In the genomic region with DNA sequence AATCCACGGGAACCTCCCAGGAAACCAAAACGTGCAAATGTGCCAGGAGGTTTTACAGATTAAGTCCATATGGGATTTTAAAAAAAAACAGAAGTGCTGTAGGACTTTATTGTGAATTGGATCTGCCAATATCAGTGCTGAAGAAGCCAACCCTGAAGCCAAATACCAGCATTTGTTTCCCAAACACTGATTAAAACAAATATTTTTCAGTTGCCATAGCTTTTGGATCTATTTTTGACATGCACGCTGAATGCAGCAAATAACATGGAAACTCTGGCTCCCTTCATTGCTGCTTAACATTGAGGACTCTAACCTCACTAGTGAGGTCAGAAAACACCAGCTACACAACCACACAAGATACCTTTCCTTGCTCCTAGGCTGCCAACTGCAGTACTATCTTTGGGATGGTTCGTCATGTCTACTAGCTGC, we compare ENCODE assay signal across 1 cellular context.
TF ChIP-seq lines count a peak whose summit lies in the region.

No MANE protein-coding gene starts in this region.

TF ChIP-seq in IMR-90, 13 proteins besides CTCF, POLR2A, EP300 and RAD21:
- no peak for TF ChIP-seq NFE2L2 (IDR thresholded peaks at IDR 0.05; ENCODE audit: low read depth, low read length)
- TF ChIP-seq SMC3 (IDR thresholded peaks at IDR 0.05; ENCODE audit: low read depth, low read length) = no peak
- no peak for TF ChIP-seq BHLHE40 (IDR thresholded peaks at IDR 0.05; ENCODE audit: low read depth, low read length)
- TF ChIP-seq MAFK (IDR thresholded peaks at IDR 0.05; ENCODE audit: low read depth, low read length) = no peak
- TF ChIP-seq FOS (IDR thresholded peaks at IDR 0.05; ENCODE audit: low read depth, low read length) = no peak
- TF ChIP-seq MXI1 (IDR thresholded peaks at IDR 0.05; ENCODE audit: borderline replicate concordance, low read depth, low read length) = no peak
- no peak for TF ChIP-seq CEBPB (IDR thresholded peaks at IDR 0.05; ENCODE audit: low read depth, low read length)
- TF ChIP-seq, protein P1, sequence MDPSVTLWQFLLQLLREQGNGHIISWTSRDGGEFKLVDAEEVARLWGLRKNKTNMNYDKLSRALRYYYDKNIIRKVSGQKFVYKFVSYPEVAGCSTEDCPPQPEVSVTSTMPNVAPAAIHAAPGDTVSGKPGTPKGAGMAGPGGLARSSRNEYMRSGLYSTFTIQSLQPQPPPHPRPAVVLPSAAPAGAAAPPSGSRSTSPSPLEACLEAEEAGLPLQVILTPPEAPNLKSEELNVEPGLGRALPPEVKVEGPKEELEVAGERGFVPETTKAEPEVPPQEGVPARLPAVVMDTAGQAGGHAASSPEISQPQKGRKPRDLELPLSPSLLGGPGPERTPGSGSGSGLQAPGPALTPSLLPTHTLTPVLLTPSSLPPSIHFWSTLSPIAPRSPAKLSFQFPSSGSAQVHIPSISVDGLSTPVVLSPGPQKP (IDR thresholded peaks at IDR 0.05; ENCODE audit: borderline replicate concordance, low read depth, low read length) = no peak
